Comparison of ENCODE assay signal across 12 cellular contexts in genomic region chr10:119457966-119458766, GRCh38.
"Had no signal": no experiment of that assay in that cellular context is flagged by ENCODE, and none has a peak within 500 bp of the region (broad histone marks: within the 10 kb centered on the region; RNA-seq: fewer than 3 reads in every experiment).

No MANE protein-coding gene starts in this region.

- DNase-seq: activated CD4-positive, alpha-beta memory T cell treated with anti-CD3 and anti-CD28 coated beads for 36 hours; activated CD4-positive, alpha-beta T cell treated with anti-CD3 and anti-CD28 coated beads for 36 hours; activated naive CD4-positive, alpha-beta T cell treated with anti-CD3 and anti-CD28 coated beads, Interleukin-2, amount 10 ng/mL, durations not matched to agents 7 days and 5 days; activated T-cell treated with anti-CD3 and anti-CD28 coated beads, Interleukin-2, amount 50 U/mL, for 24 hours; dorsolateral prefrontal cortex; left ventricle myocardium superior; pancreas; sigmoid colon; T-helper 2 cell had no signal

- ATAC-seq: activated CD4-positive, alpha-beta T cell treated with anti-CD3 and anti-CD28 coated beads for 36 hours; left ventricle myocardium superior; pancreas; stimulated activated effector memory CD8-positive, alpha-beta T cell treated with anti-CD3 and anti-CD28 coated beads, Interleukin-12 subunit alpha, Interleukin-12 subunit beta, amount 100 ng/mL, for 72 hours had no signal

- H3K4me3 ChIP-seq: ascending aorta, cardiac muscle cell, dorsolateral prefrontal cortex, pancreas, sigmoid colon had no signal

- H3K4me1 ChIP-seq: ascending aorta, pancreas, sigmoid colon had no signal

- H3K9me3 ChIP-seq: ascending aorta, pancreas, sigmoid colon had no signal

- H3K36me3 ChIP-seq: cardiac muscle cell, pancreas had no signal

- H3K27ac ChIP-seq: ascending aorta, cardiac muscle cell, dorsolateral prefrontal cortex, pancreas, sigmoid colon had no signal

- H3K27me3 ChIP-seq: ascending aorta, cardiac muscle cell, dorsolateral prefrontal cortex, pancreas, sigmoid colon had no signal
